Comparison of ENCODE assay signal across 8 cellular contexts in genomic region chr19:1261863-1262686, GRCh38. TPM values are rescaled to one million over a fixed set of nuclear protein-coding genes. Genes with fewer than 3 reads are reported as not detected.
A peak's percentile ranks its signal among the peaks of the same experiment; 100 is the strongest.
DNase-seq lines count a peak whose midpoint lies in the region; ATAC-seq, FAIRE-seq and TF ChIP-seq lines count a peak whose summit lies in the region.

No MANE protein-coding gene starts in this region.

- H4K91ac ChIP-seq in H1 (replicated peaks; ENCODE audit: insufficient read length, low read length) = peak overlapping the region; percentile 52

- H2AFZ ChIP-seq in H1 (ENCODE audit: low read length) = no peak overlapping the region

- H2BK120ac ChIP-seq in H1 (replicated peaks; ENCODE audit: low read depth, low read length) = peak overlapping the region; percentile 92

- H3K4me2 ChIP-seq in H1 (ENCODE audit: insufficient read depth in 1 of 2, low read depth in 2 of 2, low read length in 2 of 2) = peak overlapping the region; percentile 83 to 94

- ATAC-seq in GM18867 (IDR thresholded peaks at IDR 0.05; ENCODE audit: unreplicated experiment) (no peak), HG03521 (IDR thresholded peaks at IDR 0.05; ENCODE audit: unreplicated experiment) (no peak)

- no peaks in the 10 kb centered on the region for H3K79me2 ChIP-seq in H1 (ENCODE audit: control insufficient read depth in 1 of 2, insufficient read depth in 2 of 2, low read length in 2 of 2)

- H3K4ac ChIP-seq in H1 (replicated peaks; ENCODE audit: insufficient read length, low read depth, low read length) = peak overlapping the region; percentile 55

- no peak for TF ChIP-seq RAD21 in H1 (IDR thresholded peaks at IDR 0.05 in 1 of 2, conservative IDR thresholded peaks at IDR 0.05 in 1 of 2; ENCODE audit: low read depth in 2 of 2, low read length in 2 of 2)

- H4K5ac ChIP-seq in H1 (ENCODE audit: insufficient read length, low read depth, low read length) = peak overlapping the region; percentile 31

- WGBS in H1 (ENCODE audit: extremely low coverage in 1 of 2, insufficient coverage in 1 of 2, insufficient read length in 1 of 2, insufficient replicate concordance in 2 of 2, low coverage in 1 of 2, low lambda C conversion rate in 2 of 2, missing lambda C conversion rate in 1 of 2), 2 experiments = 30% methylated on average over 17 of the region's 28 CpGs; no CpG with 5 or more reads in 1 of the 2 experiments

- peaks cover 2 to 10% of the 10 kb centered on the region in 2 experiments for H4K20me1 ChIP-seq in H1 (replicated peaks in 1 of 2; ENCODE audit: control insufficient read depth in 1 of 2, insufficient read depth in 2 of 2, low read length in 2 of 2)

- H3K23me2 ChIP-seq in H1 (ENCODE audit: low read depth, low read length) = peaks cover 29% of the 10 kb centered on the region; the same call in 1 of the 2 replicates

- POLR2A ChIA-PET in H1 (lab: Charles Lee; ENCODE audit: partially characterized antibody) = interaction anchor here (1.0 to 19.4 kb wide), 8 partner anchors 2 to 62 kb away, joined by 3 to 456 read pairs (median 167); partner anchors contain the start of genes ATP5F1D, CBARP, CIRBP and FAM174C

- H3K36me3 ChIP-seq in SJSA1 (peaks cover 24% of the 10 kb centered on the region), H1 (ENCODE audit: control insufficient read depth in 2 of 4, insufficient read depth in 4 of 4, low read length in 3 of 4) (peaks cover 0 to 14% (median under 1%) of the 10 kb centered on the region in 4 experiments; a peak in 6 of 8 replicates), muscle layer of duodenum (ENCODE audit: control insufficient read depth in 1 of 2, insufficient read depth in 2 of 2, low read length in 2 of 2) (peaks cover 0 to 7% of the 10 kb centered on the region in 2 donors)

- peak overlapping the region; percentile 96; the same call in 1 of the 2 replicates for H2BK12ac ChIP-seq in H1 (ENCODE audit: low read depth, low read length)

- H3K9ac ChIP-seq in H1 (replicated peaks in 1 of 4; ENCODE audit: extremely low read depth in 1 of 4, low read depth in 3 of 4, low read length in 3 of 4) = peak overlapping the region in 3 of 4 experiments; percentile 39 to 65 (median 59); a peak in 5 of 7 replicates

- TF ChIP-seq EP300 in H1 (IDR thresholded peaks at IDR 0.05; ENCODE audit: borderline replicate concordance in 1 of 2, low read depth in 2 of 2, low read length in 2 of 2) = no peak

- no peak overlapping the region for H3K23ac ChIP-seq in H1 (ENCODE audit: insufficient read length)

- TF ChIP-seq POLR2A in H1 (IDR thresholded peaks at IDR 0.05; ENCODE audit: control extremely low read depth in 1 of 2, low read depth in 2 of 2, low read length in 2 of 2) = peak in 1 of 2 experiments; percentile 16; a peak in 1 of 3 replicates

- no peak overlapping the region for H3K27ac ChIP-seq in SJSA1
- peak overlapping the region; percentile 33; the same call in 1 of the 2 replicates for H3K27ac ChIP-seq in H1 (ENCODE audit: low read depth, low read length)
- peak overlapping the region; percentile 92 for H3K27ac ChIP-seq in muscle layer of duodenum (ENCODE audit: low read length)

- H3K79me1 ChIP-seq in H1 (ENCODE audit: low read depth, low read length) = no peaks in the 10 kb centered on the region

- CTCF ChIA-PET in H1 (lab: Charles Lee; ENCODE audit: partially characterized antibody) = interaction anchor here (0.8 to 15.9 kb wide), 8 partner anchors 9 to 223 kb away, joined by 3 to 212 read pairs (median 3); partner anchors contain the start of gene ATP5F1D

- no peak overlapping the region for H3K14ac ChIP-seq in H1 (ENCODE audit: insufficient read length)

- H3K27me3 ChIP-seq in SJSA1 (replicated peaks) (no peaks in the 10 kb centered on the region), H1 (replicated peaks in 1 of 4; ENCODE audit: control insufficient read depth in 3 of 4, extremely low read depth in 1 of 4, insufficient read depth in 3 of 4, low read length in 3 of 4) (peaks cover 0 to 1% (median under 1%) of the 10 kb centered on the region in 4 experiments; a peak in 4 of 7 replicates), muscle layer of duodenum (ENCODE audit: low read depth, low read length) (no peaks in the 10 kb centered on the region)

- FAIRE-seq in H1 (lab: Jason Lieb, UNC) = no peak

- peak overlapping the region; percentile 59 for H3K56ac ChIP-seq in H1 (replicated peaks; ENCODE audit: insufficient read length, low read depth, low read length)

- peak overlapping the region; percentile 22; the same call in 1 of the 2 replicates for H4K8ac ChIP-seq in H1 (ENCODE audit: extremely low read depth, insufficient read depth, low read length)

- peaks cover 80% of the 10 kb centered on the region for H3K4me1 ChIP-seq in SJSA1 (replicated peaks)
- peaks cover 0 to 59% (median 40%) of the 10 kb centered on the region in 4 experiments; a peak in 6 of 7 replicates for H3K4me1 ChIP-seq in H1 (replicated peaks in 1 of 4; ENCODE audit: control insufficient read depth in 3 of 4, insufficient read depth in 4 of 4, low read length in 3 of 4)
- H3K4me1 ChIP-seq in muscle layer of duodenum (ENCODE audit: control insufficient read depth in 1 of 2, insufficient read depth in 2 of 2, low read length in 2 of 2) = peaks cover 17 to 59% of the 10 kb centered on the region in 2 donors

- H3K9me3 ChIP-seq in SJSA1 (replicated peaks) = no peaks in the 10 kb centered on the region
- no peaks in the 10 kb centered on the region for H3K9me3 ChIP-seq in H1 (ENCODE audit: insufficient read depth in 2 of 2, low read depth in 1 of 2, low read length in 1 of 2)
- no peaks in the 10 kb centered on the region for H3K9me3 ChIP-seq in muscle layer of duodenum (ENCODE audit: control insufficient read depth in 1 of 2, low read length in 2 of 2)

- peak overlapping the region; percentile 47; the same call in 1 of the 2 replicates for H3K4me3 ChIP-seq in SJSA1
- peak overlapping the region; percentile 52 to 77 (median 64) for H3K4me3 ChIP-seq in H1 (ENCODE audit: extremely low read depth in 1 of 4, insufficient read depth in 2 of 4, low read depth in 3 of 4, low read length in 4 of 4)
- peak overlapping the region; percentile 73 to 75 for H3K4me3 ChIP-seq in muscle layer of duodenum (ENCODE audit: low read depth in 1 of 2, low read length in 2 of 2)

- DNase-seq in NCI-H2171 treated with DMSO at 0.1 percent for 48 hours (lab: John Stamatoyannopoulos, UW) (peak; percentile 29), NCI-H2171 (lab: John Stamatoyannopoulos, UW) (no peak), SJSA1 (ENCODE audit: low read depth in 1 of 2, low spot score in 2 of 2) (no peak), H1 (ENCODE audit: low read depth in 1 of 2, low spot score in 2 of 2) (no peak), SW 1271 (lab: John Stamatoyannopoulos, UW) (no peak)

- no peak overlapping the region; the same call in none of the 2 replicates for H3K18ac ChIP-seq in H1 (ENCODE audit: extremely low read depth, low read length)

- H2BK20ac ChIP-seq in H1 (ENCODE audit: low read length) = 0 out of 2 replicates have a peak overlapping the region, but pooled peaks have one; percentile 61

- TF ChIP-seq CTCF in H1 (IDR thresholded peaks at IDR 0.05; ENCODE audit: control extremely low read depth in 1 of 3, insufficient read depth in 1 of 3, low read depth in 1 of 3, low read length in 3 of 3) = no peak

- H2BK15ac ChIP-seq in H1 (ENCODE audit: low read length) = peak overlapping the region; percentile 99

- peak overlapping the region; percentile 39; the same call in 1 of the 2 replicates for H2AK5ac ChIP-seq in H1 (ENCODE audit: low read depth, low read length)

- peak overlapping the region; percentile 88; the same call in 1 of the 2 replicates for H2BK5ac ChIP-seq in H1 (ENCODE audit: low read depth, low read length)

RNA-seq across cellular contexts. Expression of gene CIRBP, which starts 7.1 kb away (rescaled TPM):
- total RNA-seq in SJSA1 (2014; rRNA removed; shearing (Covaris generic)) = 314 and 318 TPM in 2 replicates
- total RNA-seq in H1 (2021; fragmentation: NEBNext Ultra II Directional; extraction: Animal tissue kit (Norgen Biotek cat#: 25700)) = 175 TPM in 2 replicates
- 199 and 331 TPM in 2 replicates for polyA plus RNA-seq in H1 (2011; rRNA removed)
- polyA plus RNA-seq in H1 (2011; cell fraction: cytosol; rRNA removed) = 472 TPM
- polyA plus RNA-seq in H1 (2011; cell fraction: nucleus; rRNA removed) = 581 TPM
- polyA plus RNA-seq in H1 (2012, experiment 1 of 2) = 213 to 357 TPM (median 316 TPM) in 4 replicates
- polyA plus RNA-seq in H1 (2012, experiment 2 of 2) = 95.1 TPM
- 151 TPM for polyA plus RNA-seq in H1 (2013, experiment 1 of 2)
- polyA plus RNA-seq in H1 (2013, experiment 2 of 2) = 135 TPM
- 44.5 and 56.0 TPM in 2 replicates for polyA minus RNA-seq in H1 (2011; rRNA and poly(A)+ RNA removed)
- 77.4 TPM for polyA minus RNA-seq in H1 (2011; cell fraction: cytosol; rRNA and poly(A)+ RNA removed)
- 99.9 TPM for polyA minus RNA-seq in H1 (2011; cell fraction: nucleus; rRNA and poly(A)+ RNA removed)

RNA-seq across cellular contexts. Expression of gene FAM174C, which starts 13.3 kb away (rescaled TPM):
- total RNA-seq in SJSA1 (2014; rRNA removed; shearing (Covaris generic)) = 32.2 and 40.6 TPM in 2 replicates
- 44.5 and 54.6 TPM in 2 replicates for total RNA-seq in H1 (2021; fragmentation: NEBNext Ultra II Directional; extraction: Animal tissue kit (Norgen Biotek cat#: 25700))
- 125 and 159 TPM in 2 replicates for polyA plus RNA-seq in H1 (2011; rRNA removed)
- polyA plus RNA-seq in H1 (2011; cell fraction: cytosol; rRNA removed) = 76.1 TPM
- polyA plus RNA-seq in H1 (2011; cell fraction: nucleus; rRNA removed) = 72.4 TPM
- polyA plus RNA-seq in H1 (2012, experiment 1 of 2) = 39.9 to 68.4 TPM (median 61.5 TPM) in 4 replicates
- polyA plus RNA-seq in H1 (2012, experiment 2 of 2) = 79.3 TPM
- 50.0 TPM for polyA plus RNA-seq in H1 (2013, experiment 1 of 2)
- 59.2 TPM for polyA plus RNA-seq in H1 (2013, experiment 2 of 2)
- 6.8 and 9.7 TPM in 2 replicates for polyA minus RNA-seq in H1 (2011; rRNA and poly(A)+ RNA removed)
- 22.8 TPM for polyA minus RNA-seq in H1 (2011; cell fraction: cytosol; rRNA and poly(A)+ RNA removed)
- 20.8 TPM for polyA minus RNA-seq in H1 (2011; cell fraction: nucleus; rRNA and poly(A)+ RNA removed)

RNA-seq across cellular contexts. Expression of gene MIDN, which starts 13.7 kb away (rescaled TPM):
- total RNA-seq in SJSA1 (2014; rRNA removed; shearing (Covaris generic)) = 3.7 and 7.2 TPM in 2 replicates
- total RNA-seq in H1 (2021; fragmentation: NEBNext Ultra II Directional; extraction: Animal tissue kit (Norgen Biotek cat#: 25700)) = 159 and 166 TPM in 2 replicates
- 39.8 and 86.0 TPM in 2 replicates for polyA plus RNA-seq in H1 (2011; rRNA removed)
- 38.5 TPM for polyA plus RNA-seq in H1 (2011; cell fraction: cytosol; rRNA removed)
- polyA plus RNA-seq in H1 (2011; cell fraction: nucleus; rRNA removed) = 85.2 TPM
- polyA plus RNA-seq in H1 (2012, experiment 1 of 2) = 58.2 to 110 TPM (median 92.2 TPM) in 4 replicates
- polyA plus RNA-seq in H1 (2012, experiment 2 of 2) = 90.5 TPM
- polyA plus RNA-seq in H1 (2013, experiment 1 of 2) = 95.6 TPM
- polyA plus RNA-seq in H1 (2013, experiment 2 of 2) = 90.3 TPM
- polyA minus RNA-seq in H1 (2011; rRNA and poly(A)+ RNA removed) = 10.3 and 14.3 TPM in 2 replicates
- 86.0 TPM for polyA minus RNA-seq in H1 (2011; cell fraction: cytosol; rRNA and poly(A)+ RNA removed)
- polyA minus RNA-seq in H1 (2011; cell fraction: nucleus; rRNA and poly(A)+ RNA removed) = 55.2 TPM

RNA-seq across cellular contexts. Expression of gene ATP5F1D, which starts 20.5 kb away (rescaled TPM):
- 42.4 and 68.8 TPM in 2 replicates for total RNA-seq in SJSA1 (2014; rRNA removed; shearing (Covaris generic))
- total RNA-seq in H1 (2021; fragmentation: NEBNext Ultra II Directional; extraction: Animal tissue kit (Norgen Biotek cat#: 25700)) = 174 and 182 TPM in 2 replicates
- polyA plus RNA-seq in H1 (2011; rRNA removed) = 249 and 338 TPM in 2 replicates
- 142 TPM for polyA plus RNA-seq in H1 (2011; cell fraction: cytosol; rRNA removed)
- 120 TPM for polyA plus RNA-seq in H1 (2011; cell fraction: nucleus; rRNA removed)
- 87.3 to 189 TPM (median 180 TPM) in 4 replicates for polyA plus RNA-seq in H1 (2012, experiment 1 of 2)
- 328 TPM for polyA plus RNA-seq in H1 (2012, experiment 2 of 2)
- polyA plus RNA-seq in H1 (2013, experiment 1 of 2) = 148 TPM
- polyA plus RNA-seq in H1 (2013, experiment 2 of 2) = 145 TPM
- 13.4 and 18.6 TPM in 2 replicates for polyA minus RNA-seq in H1 (2011; rRNA and poly(A)+ RNA removed)
- 118 TPM for polyA minus RNA-seq in H1 (2011; cell fraction: cytosol; rRNA and poly(A)+ RNA removed)
- polyA minus RNA-seq in H1 (2011; cell fraction: nucleus; rRNA and poly(A)+ RNA removed) = 40.2 TPM

RNA-seq across cellular contexts. Expression of gene EFNA2, which starts 23.6 kb away (rescaled TPM):
- not detected in 2 replicates for total RNA-seq in SJSA1 (2014; rRNA removed; shearing (Covaris generic))
- 7.0 and 10.3 TPM in 2 replicates for total RNA-seq in H1 (2021; fragmentation: NEBNext Ultra II Directional; extraction: Animal tissue kit (Norgen Biotek cat#: 25700))
- polyA plus RNA-seq in H1 (2011; rRNA removed) = 4.0 and 10.1 TPM in 2 replicates
- 4.0 TPM for polyA plus RNA-seq in H1 (2011; cell fraction: cytosol; rRNA removed)
- 7.2 TPM for polyA plus RNA-seq in H1 (2011; cell fraction: nucleus; rRNA removed)
- polyA plus RNA-seq in H1 (2012, experiment 1 of 2) = 2.0 to 9.1 TPM (median 7.0 TPM) in 4 replicates
- 7.5 TPM for polyA plus RNA-seq in H1 (2012, experiment 2 of 2)
- 10.3 TPM for polyA plus RNA-seq in H1 (2013, experiment 1 of 2)
- polyA plus RNA-seq in H1 (2013, experiment 2 of 2) = 10.9 TPM
- 0.63 and 1.6 TPM in 2 replicates for polyA minus RNA-seq in H1 (2011; rRNA and poly(A)+ RNA removed)
- polyA minus RNA-seq in H1 (2011; cell fraction: cytosol; rRNA and poly(A)+ RNA removed) = 9.2 TPM
- 6.9 TPM for polyA minus RNA-seq in H1 (2011; cell fraction: nucleus; rRNA and poly(A)+ RNA removed)

Comparison
In these comparisons a context has a peak if more than half of its experiments do, and no peak if none do; other contexts are left out.
1. RNA of gene MIDN, which starts 13.7 kb away (total RNA-seq): 159 to 166 TPM in H1; 3.7 to 7.2 TPM in SJSA1; every median in the first group is over 10 times any median in the second.
2. Peak in every context shown above with its lines, with median percentiles within 50 percentile points of each other: H3K4me3 ChIP-seq.